In genomic region chr14:67820428-67820881, GRCh38 we compare ENCODE assay signal across 8 cellular contexts. TPM values are rescaled to one million over a fixed set of nuclear protein-coding genes. Genes with fewer than 3 reads are reported as not detected.
DNase-seq lines count a peak whose midpoint lies in the region; ATAC-seq and TF ChIP-seq lines count a peak whose summit lies in the region.

No MANE protein-coding gene starts in this region.

- TF ChIP-seq CTCF in DND-41 (IDR thresholded peaks at IDR 0.05; ENCODE audit: borderline replicate concordance, extremely low read depth, low read length, poor library complexity, severe bottlenecking): no peak
- no peak for TF ChIP-seq CTCF in WI38 (IDR thresholded peaks at IDR 0.05; ENCODE audit: low read depth, low read length)

- H3K9me3 Mint-ChIP-seq in stimulated activated effector memory CD8-positive, alpha-beta T cell treated with anti-CD3 and anti-CD28 coated beads, Interleukin-12 subunit alpha, Interleukin-12 subunit beta, amount 100 ng/mL, for 72 hours: no peaks in the 10 kb centered on the region

- H2AFZ ChIP-seq in DND-41 (ENCODE audit: low read depth, low read length): peak overlapping the region; percentile 90

- peak overlapping the region; percentile 96 for H3K27ac Mint-ChIP-seq in stimulated activated effector memory CD8-positive, alpha-beta T cell treated with anti-CD3 and anti-CD28 coated beads, Interleukin-12 subunit alpha, Interleukin-12 subunit beta, amount 100 ng/mL, for 72 hours

- H3K27ac ChIP-seq in DND-41 (ENCODE audit: low read length) (peak overlapping the region; percentile 76), HUES64 (ENCODE audit: low read depth, low read length) (0 out of 2 replicates have a peak overlapping the region, but pooled peaks have one; percentile 14)

- H3K9me3 ChIP-seq in DND-41 (ENCODE audit: insufficient read depth, low read length, severe bottlenecking) (no peaks in the 10 kb centered on the region), HUES64 (ENCODE audit: insufficient read depth, low read depth, low read length) (no peaks in the 10 kb centered on the region)

- peak overlapping the region; percentile 71 for H3K9ac ChIP-seq in DND-41 (ENCODE audit: low read depth, low read length)
- peak overlapping the region; percentile 78 for H3K9ac ChIP-seq in HUES64 (ENCODE audit: low read depth, low read length)

- peaks cover 24% of the 10 kb centered on the region for H3K4me1 Mint-ChIP-seq in stimulated activated effector memory CD8-positive, alpha-beta T cell treated with anti-CD3 and anti-CD28 coated beads, Interleukin-12 subunit alpha, Interleukin-12 subunit beta, amount 100 ng/mL, for 72 hours

- H3K27me3 ChIP-seq in DND-41 (ENCODE audit: insufficient read depth, low read length, poor library complexity) (no peaks in the 10 kb centered on the region), HUES64 (ENCODE audit: insufficient read depth, low read length) (no peaks in the 10 kb centered on the region)

- H3K36me3 Mint-ChIP-seq in stimulated activated effector memory CD8-positive, alpha-beta T cell treated with anti-CD3 and anti-CD28 coated beads, Interleukin-12 subunit alpha, Interleukin-12 subunit beta, amount 100 ng/mL, for 72 hours: peaks cover 35% of the 10 kb centered on the region

- DNase-seq in DND-41 (peak; percentile 18), hepatic stellate cell (ENCODE audit: low spot score) (peak; percentile 22)
- no peak for DNase-seq in stimulated activated effector memory CD8-positive, alpha-beta T cell treated with anti-CD3 and anti-CD28 coated beads, Interleukin-12 subunit alpha, Interleukin-12 subunit beta, amount 100 ng/mL, for 72 hours (ENCODE audit: low spot score in 2 of 2)
- DNase-seq in activated CD4-positive, CD25-positive, alpha-beta regulatory T cell treated with anti-CD3 and anti-CD28 coated beads, Interleukin-2, amount 50 U/mL, for 72 hours: no peak

- ATAC-seq in DND-41 (ENCODE audit: insufficient read depth, low read depth): no peak
- ATAC-seq in stimulated activated effector memory CD8-positive, alpha-beta T cell treated with anti-CD3 and anti-CD28 coated beads, Interleukin-12 subunit alpha, Interleukin-12 subunit beta, amount 100 ng/mL, for 72 hours: peak; percentile 43
- ATAC-seq in HG03108 (IDR thresholded peaks at IDR 0.05; ENCODE audit: unreplicated experiment): no peak
- no peak for ATAC-seq in HG03280 (IDR thresholded peaks at IDR 0.05; ENCODE audit: unreplicated experiment)

- no peaks in the 10 kb centered on the region for H4K20me1 ChIP-seq in DND-41 (ENCODE audit: insufficient read depth, low read length)

- H3K4me2 ChIP-seq in DND-41 (ENCODE audit: insufficient read depth, low read length): peak overlapping the region; percentile 91

- peak overlapping the region; percentile 97 for H3K4me3 Mint-ChIP-seq in stimulated activated effector memory CD8-positive, alpha-beta T cell treated with anti-CD3 and anti-CD28 coated beads, Interleukin-12 subunit alpha, Interleukin-12 subunit beta, amount 100 ng/mL, for 72 hours

- 72% methylated on average over 9 of the region's 12 CpGs for WGBS in HUES64

- H3K4me3 ChIP-seq in DND-41 (ENCODE audit: low read depth in 1 of 2, low read length in 2 of 2) (peak overlapping the region; percentile 34 to 70), HUES64 (ENCODE audit: low read length) (peak overlapping the region; percentile 69), WI38 (ENCODE audit: low read depth, low read length) (peak overlapping the region; percentile 94)

- H3K4me1 ChIP-seq in DND-41 (ENCODE audit: insufficient read depth, low read length): peaks cover 35% of the 10 kb centered on the region
- peaks cover 7% of the 10 kb centered on the region; the same call in 1 of the 2 replicates for H3K4me1 ChIP-seq in HUES64 (ENCODE audit: insufficient read depth, low read length)

- H3K36me3 ChIP-seq in DND-41 (ENCODE audit: insufficient read depth, low read length) (peaks cover 14% of the 10 kb centered on the region; the same call in 1 of the 2 replicates), HUES64 (ENCODE audit: insufficient read depth, low read length) (peaks cover 5% of the 10 kb centered on the region)

- peaks cover 42% of the 10 kb centered on the region for H3K79me2 ChIP-seq in DND-41 (ENCODE audit: insufficient read depth, low read length)

RNA-seq across cellular contexts. Expression of gene RAD51B, which starts 0.9 kb away (rescaled TPM):
- 4.1 TPM for polyA plus RNA-seq in HUES64 (2013, experiment 1 of 2)
- polyA plus RNA-seq in HUES64 (2013, experiment 2 of 2): 10.1 TPM

RNA-seq across cellular contexts. Expression of gene ZFYVE26, which starts 4.1 kb away (rescaled TPM):
- 11.3 TPM for polyA plus RNA-seq in HUES64 (2013, experiment 1 of 2)
- 9.9 TPM for polyA plus RNA-seq in HUES64 (2013, experiment 2 of 2)

Comparison
In these comparisons a context has a peak if more than half of its experiments do, and no peak if none do; other contexts are left out.
1. DNase-seq: peak in DND-41 (single experiment) and hepatic stellate cell (single experiment); none in stimulated activated effector memory CD8-positive, alpha-beta T cell treated with anti-CD3 and anti-CD28 coated beads, Interleukin-12 subunit alpha, Interleukin-12 subunit beta, amount 100 ng/mL, for 72 hours (0 of 2) and activated CD4-positive, CD25-positive, alpha-beta regulatory T cell treated with anti-CD3 and anti-CD28 coated beads, Interleukin-2, amount 50 U/mL, for 72 hours (single experiment).
2. Peak in every context shown above with its lines, with median percentiles within 50 percentile points of each other: H3K4me3 ChIP-seq.